18 cellular contexts compared by ENCODE assay signal in genomic region chr6:164991573-164991972, GRCh38.
"Had no signal": no experiment of that assay in that cellular context is flagged by ENCODE, and none has a peak within 500 bp of the region (broad histone marks: within the 10 kb centered on the region; RNA-seq: fewer than 3 reads in every experiment).

No MANE protein-coding gene starts in this region.

- H3K4me1 ChIP-seq: esophagus muscularis mucosa, foreskin keratinocyte, gastroesophageal sphincter, heart left ventricle, left lung, lower lobe of right lung had no signal

- H3K4me2 ChIP-seq: hepatocyte had no signal

- H3K27me3 ChIP-seq: dorsolateral prefrontal cortex, esophagus muscularis mucosa, foreskin keratinocyte, gastroesophageal sphincter, heart left ventricle, hepatocyte, left lung had no signal

- DNase-seq: dermis blood vessel endothelial cell; dorsolateral prefrontal cortex; effector CD4-positive, alpha-beta T cell; effector memory CD4-positive, alpha-beta T cell; foreskin keratinocyte; heart left ventricle; hypothalamus; immature natural killer cell; left cardiac atrium; left lung; left ventricle myocardium superior; lower lobe of right lung; mesenchymal stem cell; mucosa of descending colon had no signal

- H3K79me2 ChIP-seq: hepatocyte had no signal

- H3K4me3 ChIP-seq: coronary artery, dorsolateral prefrontal cortex, esophagus muscularis mucosa, gastroesophageal sphincter, heart left ventricle, hepatocyte, left lung, lower lobe of right lung, mucosa of descending colon had no signal

- H3K36me3 ChIP-seq: esophagus muscularis mucosa, gastroesophageal sphincter, heart left ventricle, left lung, lower lobe of right lung had no signal

- H2AFZ ChIP-seq: hepatocyte had no signal

- H3K27ac ChIP-seq: coronary artery, dorsolateral prefrontal cortex, esophagus muscularis mucosa, foreskin keratinocyte, gastroesophageal sphincter, heart left ventricle, hepatocyte, left lung, lower lobe of right lung had no signal

- H3K9me3 ChIP-seq: esophagus muscularis mucosa, gastroesophageal sphincter, heart left ventricle, lower lobe of right lung had no signal
